Comparison of ENCODE assay signal across 1 cellular context in the genomic region with DNA sequence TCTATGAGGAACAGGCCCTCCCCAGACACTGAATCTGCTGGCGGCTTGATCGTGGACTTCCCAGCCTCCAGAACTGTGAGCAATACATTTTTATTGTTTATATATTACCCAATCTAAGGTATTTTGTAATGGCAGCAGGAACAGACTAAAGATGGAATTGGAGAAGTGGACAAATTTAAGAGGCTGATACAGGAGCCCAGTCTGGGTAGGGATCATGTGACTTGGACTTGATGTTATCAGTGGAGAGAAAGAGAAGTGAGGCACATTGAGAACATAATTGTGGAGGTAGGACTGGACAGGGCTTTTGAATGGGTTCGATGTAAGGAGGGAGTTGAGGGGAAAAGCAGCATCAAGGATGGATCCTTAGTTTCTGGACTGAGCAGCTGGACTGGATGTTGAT.
TF ChIP-seq lines count a peak whose summit lies in the region.

No MANE protein-coding gene starts in this region.

TF ChIP-seq in K562, 482 proteins besides CTCF, POLR2A, EP300 and RAD21 (continued from another document):
- TF ChIP-seq USF2 (CRISPR knock-in tag; IDR thresholded peaks at IDR 0.05) (peak; percentile 30; the same call in 1 of the 2 replicates), TFE3 (CRISPR knock-in tag; IDR thresholded peaks at IDR 0.05) (peak; percentile 62), BHLHE40 (IDR thresholded peaks at IDR 0.05; ENCODE audit: low read length) (no peak), TFAP4 (CRISPR knock-in tag; IDR thresholded peaks at IDR 0.05; ENCODE audit: borderline replicate concordance) (no peak)
